ENCODE assay signal across 16 cellular contexts in genomic region chr2:62643100-62643471, GRCh38.
"Had no signal": no experiment of that assay in that cellular context is flagged by ENCODE, and none has a peak within 500 bp of the region (broad histone marks: within the 10 kb centered on the region; RNA-seq: fewer than 3 reads in every experiment).

No MANE protein-coding gene starts in this region.

- H3K27ac ChIP-seq: coronary artery, dorsolateral prefrontal cortex, upper lobe of left lung had no signal

- H3K4me1 Mint-ChIP-seq: naive B cell had no signal

- FAIRE-seq: small intestine had no signal

- H3K36me3 Mint-ChIP-seq: naive B cell had no signal

- H3K27me3 Mint-ChIP-seq: naive B cell had no signal

- DNase-seq: central memory CD4-positive, alpha-beta T cell; dorsolateral prefrontal cortex; effector CD8-positive, alpha-beta T cell; glutamatergic neuron; left colon; naive B cell; nephron progenitor cell; posterior cingulate gyrus; small intestine; stimulated activated CD4-positive, alpha-beta T cell treated with anti-CD3 and anti-CD28 coated beads, Interleukin-12 subunit alpha, Interleukin-12 subunit beta, amount 100 ng/mL, for 4 hours; stimulated activated CD4-positive, alpha-beta T cell treated with anti-CD3 and anti-CD28 coated beads, Interleukin-2, amount 100 ng/mL, for 48 hours; stimulated activated naive CD4-positive, alpha-beta T cell treated with Interleukin-2 at 50 U/mL for 16 hours; upper lobe of left lung had no signal

- H3K4me3 ChIP-seq: coronary artery, dorsolateral prefrontal cortex, esophagus muscularis mucosa, gastroesophageal sphincter, upper lobe of left lung had no signal

- H3K4me3 Mint-ChIP-seq: naive B cell, nephron progenitor cell had no signal

- H3K27me3 ChIP-seq: dorsolateral prefrontal cortex, esophagus muscularis mucosa, gastroesophageal sphincter, upper lobe of left lung had no signal

- H3K9me3 ChIP-seq: esophagus muscularis mucosa, gastroesophageal sphincter, upper lobe of left lung had no signal

- H3K27ac Mint-ChIP-seq: naive B cell, nephron progenitor cell had no signal

- H3K36me3 ChIP-seq: esophagus muscularis mucosa, gastroesophageal sphincter, upper lobe of left lung had no signal

- ATAC-seq: gastroesophageal sphincter, left colon had no signal
